In genomic region chr1:3480369-3480719, GRCh38 we compare ENCODE assay signal across 1 cellular context.
TF ChIP-seq lines count a peak whose summit lies in the region.

No MANE protein-coding gene starts in this region.

TF ChIP-seq in liver, 16 proteins besides CTCF, POLR2A, EP300 and RAD21 (continued from another document):
- no peak for TF ChIP-seq FOXA1 (IDR thresholded peaks at IDR 0.05)
- TF ChIP-seq TAF1 (conservative IDR thresholded peaks at IDR 0.05), result no peak
- TF ChIP-seq YY1 (IDR thresholded peaks at IDR 0.05), result peak; percentile 90
- peak; percentile 66 to 72 for TF ChIP-seq RXRA (IDR thresholded peaks at IDR 0.05)
- no peak for TF ChIP-seq FOXA2 (IDR thresholded peaks at IDR 0.05)
- TF ChIP-seq REST (IDR thresholded peaks at IDR 0.05), result no peak
